ENCODE assay signal across 8 cellular contexts in genomic region chr13:26220575-26220974, GRCh38.
A peak's percentile ranks its signal among the peaks of the same experiment; 100 is the strongest.
DNase-seq lines count a peak whose midpoint lies in the region; ATAC-seq and TF ChIP-seq lines count a peak whose summit lies in the region.

No MANE protein-coding gene starts in this region.

- no peaks in the 10 kb centered on the region for H4K20me1 ChIP-seq in OCI-LY3 (ENCODE audit: insufficient read depth, low read length)

- H3K4me2 ChIP-seq in OCI-LY3 (ENCODE audit: low read length) = peak overlapping the region; percentile 84

- H3K36me3 ChIP-seq in OCI-LY3 (replicated peaks; ENCODE audit: low read depth, low read length) (peaks cover 40% of the 10 kb centered on the region), neuron (ENCODE audit: insufficient read depth, low read length) (peaks cover 42% of the 10 kb centered on the region)

- H3K79me2 ChIP-seq in OCI-LY3 (ENCODE audit: low read length) = peaks cover 20% of the 10 kb centered on the region

- no peaks in the 10 kb centered on the region for H3K9me3 ChIP-seq in OCI-LY3 (ENCODE audit: insufficient read depth, low read length)
- no peaks in the 10 kb centered on the region for H3K9me3 ChIP-seq in neuron (ENCODE audit: low read length)

- H3K4me3 Mint-ChIP-seq in effector memory CD8-positive, alpha-beta T cell = peak overlapping the region; percentile 96 to 99

- H3K4me1 Mint-ChIP-seq in effector memory CD8-positive, alpha-beta T cell (ENCODE audit: low read depth in 2 of 2) = peaks cover 29 to 30% of the 10 kb centered on the region in 2 donors

- H2AFZ ChIP-seq in OCI-LY3 (ENCODE audit: low read depth, low read length) = no peak overlapping the region
- H2AFZ ChIP-seq in neuron (ENCODE audit: low read depth, low read length) = no peak overlapping the region

- TF ChIP-seq CTCF in OCI-LY3 (IDR thresholded peaks at IDR 0.05; ENCODE audit: low read depth, low read length) = no peak

- H3K9ac ChIP-seq in OCI-LY3 (ENCODE audit: low read length) = peak overlapping the region; percentile 96

- H3K27me3 ChIP-seq in OCI-LY3 (ENCODE audit: low read depth, low read length) = no peaks in the 10 kb centered on the region
- H3K27me3 ChIP-seq in neuron (ENCODE audit: insufficient read depth, low read length) = no peaks in the 10 kb centered on the region

- H3K27ac ChIP-seq in OCI-LY3 (ENCODE audit: low read length) = no peak overlapping the region

- peaks cover 0 to 8% of the 10 kb centered on the region in 2 donors for H3K9me3 Mint-ChIP-seq in effector memory CD8-positive, alpha-beta T cell

- H3K27me3 Mint-ChIP-seq in effector memory CD8-positive, alpha-beta T cell = peaks cover 0 to 2% of the 10 kb centered on the region in 2 donors

- H3K36me3 Mint-ChIP-seq in effector memory CD8-positive, alpha-beta T cell (ENCODE audit: insufficient read depth) = peaks cover 53% of the 10 kb centered on the region

- H3K27ac Mint-ChIP-seq in effector memory CD8-positive, alpha-beta T cell = peak overlapping the region in 1 of 2 donors; percentile 96

- H3K4me3 ChIP-seq in OCI-LY3 (ENCODE audit: low read length) (peak overlapping the region; percentile 87), neuron (ENCODE audit: low read length) (peak overlapping the region; percentile 76)

- ATAC-seq in effector memory CD8-positive, alpha-beta T cell (replicated peaks) = no peak
- no peak for ATAC-seq in GM19467 (IDR thresholded peaks at IDR 0.05; ENCODE audit: unreplicated experiment)
- no peak for ATAC-seq in HG03108 (IDR thresholded peaks at IDR 0.05; ENCODE audit: unreplicated experiment)

- DNase-seq in EH (ENCODE audit: low read depth) (peak; percentile 53), DMS114 treated with DMSO at 0.1 percent for 48 hours (lab: John Stamatoyannopoulos, UW; ENCODE audit: unreplicated experiment) (no peak), dedifferentiated amniotic fluid mesenchymal stem cell (ENCODE audit: extremely low spot score) (no peak)
- DNase-seq in effector memory CD8-positive, alpha-beta T cell = no peak

- H3K4me1 ChIP-seq in OCI-LY3 (ENCODE audit: low read length) = peaks cover 20% of the 10 kb centered on the region
- peaks cover 14% of the 10 kb centered on the region for H3K4me1 ChIP-seq in neuron (ENCODE audit: insufficient read depth, low read length)
